Comparison of ENCODE assay signal across 8 cellular contexts in genomic region chr11:65426839-65427690, GRCh38. TPM values are rescaled to one million over a fixed set of nuclear protein-coding genes. Genes with fewer than 3 reads are reported as not detected.
DNase-seq lines count a peak whose midpoint lies in the region; ATAC-seq and TF ChIP-seq lines count a peak whose summit lies in the region.

No MANE protein-coding gene starts in this region.

- peaks cover 96% of the 10 kb centered on the region for H3K4me1 Mint-ChIP-seq in brain
- peaks cover 89% of the 10 kb centered on the region for H3K4me1 Mint-ChIP-seq in stimulated activated naive CD8-positive, alpha-beta T cell treated with anti-CD3 and anti-CD28 coated beads, Interleukin-15, Interleukin-2, amounts not matched to agents 100 ng/mL and 50 ng/mL, for 24 hours (ENCODE audit: low read depth)

- H3K27me3 ChIP-seq in RWPE2 (ENCODE audit: insufficient read depth, poor library complexity, severe bottlenecking) (no peaks in the 10 kb centered on the region), layer of hippocampus (ENCODE audit: control insufficient read depth, insufficient read depth, low read length) (no peaks in the 10 kb centered on the region)

- peaks cover 93% of the 10 kb centered on the region for H3K36me3 ChIP-seq in RWPE2 (ENCODE audit: low read depth)

- H3K27ac ChIP-seq in RWPE2 (ENCODE audit: poor library complexity, severe bottlenecking) (peak overlapping the region; percentile 97), layer of hippocampus (ENCODE audit: low read depth, low read length) (peak overlapping the region; percentile 100)

- no peaks in the 10 kb centered on the region for H3K9me3 ChIP-seq in RWPE2 (ENCODE audit: severe bottlenecking)

- peak; percentile 19 for ATAC-seq in RWPE2 (ENCODE audit: low read depth)
- ATAC-seq in HG02588 (IDR thresholded peaks at IDR 0.05; ENCODE audit: unreplicated experiment): no peak

- peaks cover 25% of the 10 kb centered on the region for H3K4me1 ChIP-seq in RWPE2 (ENCODE audit: insufficient read depth, poor library complexity, severe bottlenecking)

- TF ChIP-seq CTCF in GM12875 (IDR thresholded peaks at IDR 0.05; ENCODE audit: borderline replicate concordance, insufficient read depth, low read depth, low read length): no peak
- TF ChIP-seq CTCF in RWPE2 (IDR thresholded peaks at IDR 0.05; ENCODE audit: poor library complexity, severe bottlenecking): no peak
- TF ChIP-seq CTCF in brain (conservative IDR thresholded peaks at IDR 0.05): no peak

- H3K9me3 Mint-ChIP-seq in brain: peaks cover 0 to 13% (median 3%) of the 10 kb centered on the region in 5 experiments
- H3K9me3 Mint-ChIP-seq in stimulated activated naive CD8-positive, alpha-beta T cell treated with anti-CD3 and anti-CD28 coated beads, Interleukin-15, Interleukin-2, amounts not matched to agents 100 ng/mL and 50 ng/mL, for 24 hours: no peaks in the 10 kb centered on the region

- peaks cover 45% of the 10 kb centered on the region for H3K36me3 Mint-ChIP-seq in brain
- H3K36me3 Mint-ChIP-seq in stimulated activated naive CD8-positive, alpha-beta T cell treated with anti-CD3 and anti-CD28 coated beads, Interleukin-15, Interleukin-2, amounts not matched to agents 100 ng/mL and 50 ng/mL, for 24 hours (ENCODE audit: low read depth): peaks cover 68% of the 10 kb centered on the region

- DNase-seq in RWPE2 (ENCODE audit: low spot score): peak; percentile 45
- no peak for DNase-seq in HEK293T (ENCODE audit: extremely low spot score)
- DNase-seq in NCI-H1436 treated with DMSO at 0.1 percent for 48 hours (lab: John Stamatoyannopoulos, UW): no peak

- H3K27ac Mint-ChIP-seq in brain: peak overlapping the region in 4 of 5 experiments; percentile 26 to 99 (median 88)
- peak overlapping the region; percentile 100 for H3K27ac Mint-ChIP-seq in stimulated activated naive CD8-positive, alpha-beta T cell treated with anti-CD3 and anti-CD28 coated beads, Interleukin-15, Interleukin-2, amounts not matched to agents 100 ng/mL and 50 ng/mL, for 24 hours

- peak overlapping the region; percentile 79 to 94 (median 85) for H3K4me3 Mint-ChIP-seq in brain
- H3K4me3 Mint-ChIP-seq in stimulated activated naive CD8-positive, alpha-beta T cell treated with anti-CD3 and anti-CD28 coated beads, Interleukin-15, Interleukin-2, amounts not matched to agents 100 ng/mL and 50 ng/mL, for 24 hours: peak overlapping the region; percentile 99

- POLR2A ChIA-PET in HEK293T (lab: Yijun Ruan, JAX): interaction anchor here (1.1 to 16.9 kb wide), 7 partner anchors 9 to 130 kb away, joined by 3 to 1436 read pairs (median 22); partner anchors contain the start of gene MALAT1

- CTCF ChIA-PET in HEK293T (lab: Yijun Ruan, JAX): no interaction called here

- peaks cover 3% of the 10 kb centered on the region for H3K27me3 Mint-ChIP-seq in brain
- H3K27me3 Mint-ChIP-seq in stimulated activated naive CD8-positive, alpha-beta T cell treated with anti-CD3 and anti-CD28 coated beads, Interleukin-15, Interleukin-2, amounts not matched to agents 100 ng/mL and 50 ng/mL, for 24 hours: no peaks in the 10 kb centered on the region

- H3K4me3 ChIP-seq in GM12875 (ENCODE audit: low read depth, low read length) (peak overlapping the region; percentile 46), RWPE2 (ENCODE audit: severe bottlenecking) (peak overlapping the region; percentile 76)

TF ChIP-seq in HEK293T, 16 proteins besides CTCF, POLR2A, EP300 and RAD21:
- TF ChIP-seq NFRKB (IDR thresholded peaks at IDR 0.05): no peak
- TF ChIP-seq ELF4 (IDR thresholded peaks at IDR 0.05): no peak
- TF ChIP-seq FOXK2 (IDR thresholded peaks at IDR 0.05): no peak
- TF ChIP-seq SP1 (IDR thresholded peaks at IDR 0.05): no peak
- TF ChIP-seq ZNF384 (IDR thresholded peaks at IDR 0.05): no peak
- no peak for TF ChIP-seq PKNOX1 (IDR thresholded peaks at IDR 0.05)
- no peak for TF ChIP-seq FOXA1 (IDR thresholded peaks at IDR 0.05)
- TF ChIP-seq ARNT (IDR thresholded peaks at IDR 0.05): no peak
- TF ChIP-seq L3MBTL2 (conservative IDR thresholded peaks at IDR 0.05): no peak

RNA-seq across cellular contexts. Expression of gene NEAT1, which starts 4.5 kb away (rescaled TPM):
- polyA plus RNA-seq in brain (ENCODE audit: insufficient read depth, low read depth, low replicate concordance): 3.8 TPM

RNA-seq across cellular contexts. Expression of gene FRMD8, which starts 40.6 kb away (rescaled TPM):
- 20.3 TPM for polyA plus RNA-seq in brain (ENCODE audit: insufficient read depth, low read depth, low replicate concordance)

RNA-seq across cellular contexts. Expression of gene SLC25A45, which starts 44.6 kb away (rescaled TPM):
- 4.0 TPM for polyA plus RNA-seq in brain (ENCODE audit: insufficient read depth, low read depth, low replicate concordance)
